In genomic region chr1:232841823-232842565, GRCh38 we compare ENCODE assay signal across 18 cellular contexts.
"Had no signal": no experiment of that assay in that cellular context is flagged by ENCODE, and none has a peak within 500 bp of the region (broad histone marks: within the 10 kb centered on the region; RNA-seq: fewer than 3 reads in every experiment).

No MANE protein-coding gene starts in this region.

- H3K27me3 ChIP-seq: esophagus squamous epithelium, foreskin keratinocyte, hepatocyte, neutrophil, spleen, testis, transverse colon had no signal

- H3K4me1 ChIP-seq: esophagus squamous epithelium, foreskin keratinocyte, psoas muscle, testis had no signal

- ATAC-seq: effector memory CD8-positive, alpha-beta T cell; foreskin keratinocyte; naive thymus-derived CD4-positive, alpha-beta T cell; psoas muscle; sciatic nerve; stimulated activated naive B cell treated with anti-CD40 and anti-IgM and Interleukin-4, amounts not matched to agents 10 μg/mL and 1 μg/mL and 100 μg/mL, for 72 hours; stimulated activated naive CD8-positive, alpha-beta T cell treated with anti-CD3 and anti-CD28 coated beads, Interleukin-15, amount 100 ng/mL, for 72 hours had no signal

- FAIRE-seq: colon had no signal

- H3K27ac ChIP-seq: esophagus squamous epithelium, foreskin keratinocyte, hepatocyte, neutrophil, psoas muscle, spleen, testis, transverse colon had no signal

- H3K9me3 ChIP-seq: esophagus squamous epithelium, neutrophil, psoas muscle, testis, transverse colon had no signal

- DNase-seq: effector memory CD8-positive, alpha-beta T cell; esophagus squamous epithelium; foreskin keratinocyte; mammary epithelial cell; naive thymus-derived CD4-positive, alpha-beta T cell; psoas muscle; spleen; stimulated activated CD4-positive, alpha-beta T cell treated with anti-CD3 and anti-CD28 coated beads, Interleukin-15, amount 100 ng/mL, for 24 hours; stimulated activated CD4-positive, alpha-beta T cell treated with anti-CD3 and anti-CD28 coated beads, Interleukin-1b, Interleukin-23, amount 100 ng/mL, for 48 hours; stimulated activated CD4-positive, alpha-beta T cell treated with anti-CD3 and anti-CD28 coated beads, Interleukin-4, amount 100 ng/mL, for 24 hours; stimulated activated naive B cell treated with anti-CD40 and anti-IgM and Interleukin-4, amounts not matched to agents 10 μg/mL and 1 μg/mL and 100 μg/mL, for 72 hours; stimulated activated naive CD8-positive, alpha-beta T cell treated with anti-CD3 and anti-CD28 coated beads, Interleukin-15, amount 100 ng/mL, for 72 hours; testis; transverse colon had no signal

- H3K36me3 ChIP-seq: esophagus squamous epithelium, neutrophil, spleen, transverse colon had no signal

- H3K4me3 ChIP-seq: esophagus squamous epithelium, hepatocyte, psoas muscle, spleen, testis, transverse colon had no signal
